In the genomic region with DNA sequence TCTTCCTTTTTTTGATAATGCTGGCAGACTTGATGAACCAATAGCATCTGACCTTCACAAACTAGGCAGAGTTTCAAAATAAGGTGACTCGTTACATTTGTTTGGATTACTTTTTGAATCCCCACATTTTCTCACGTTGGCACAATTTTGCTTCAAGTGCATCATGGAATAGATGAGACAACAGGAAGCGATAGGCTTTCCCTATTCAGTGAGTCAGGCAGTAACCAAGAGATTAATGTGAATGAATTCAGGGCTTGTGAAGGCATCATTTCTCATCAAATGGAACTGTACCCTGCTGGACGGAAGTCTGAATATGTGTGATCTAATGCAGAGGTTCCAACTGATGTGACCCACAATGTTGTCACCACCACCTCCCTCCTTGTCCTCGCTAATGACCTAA, we compare ENCODE assay signal across 18 cellular contexts.
DNase-seq lines count a peak whose midpoint lies in the region; ATAC-seq and TF ChIP-seq lines count a peak whose summit lies in the region.
"Had no signal": no experiment of that assay in that cellular context is flagged by ENCODE, and none has a peak within 500 bp of the region (broad histone marks: within the 10 kb centered on the region; RNA-seq: fewer than 3 reads in every experiment).

No MANE protein-coding gene starts in this region.

- no peak for ATAC-seq in GM21737 (IDR thresholded peaks at IDR 0.05; ENCODE audit: unreplicated experiment)
- ATAC-seq: left colon; pancreas; stimulated activated memory B cell treated with anti-CD40 and anti-IgM and Interleukin-4, amounts not matched to agents 10 μg/mL and 1 μg/mL and 100 μg/mL, for 72 hours had no signal

- POLR2A ChIA-PET in AG04449 (lab: Yijun Ruan, JAX): no interaction called here

- no peak for TF ChIP-seq CTCF in AG04449 (IDR thresholded peaks at IDR 0.05; ENCODE audit: insufficient read depth, low read length, missing control alignments)
- TF ChIP-seq CTCF in fibroblast of pulmonary artery (IDR thresholded peaks at IDR 0.05; ENCODE audit: low read length, missing control alignments): no peak

- CTCF ChIA-PET in AG04449 (lab: Yijun Ruan, JAX): interaction anchor here (1.1 kb wide), 1 partner anchor 14 kb away, joined by 5 read pairs; no protein-coding TSS in a partner anchor

- DNase-seq in AG04449 (ENCODE audit: low read depth, low spot score) (peak; percentile 34), HCEC 1CT (peak; percentile 69), amniotic stem cell (lab: John Stamatoyannopoulos, UW) (peak; percentile 47), fibroblast of pulmonary artery (ENCODE audit: low read depth) (peak; percentile 73), epidermal melanocyte (ENCODE audit: insufficient read length, low spot score) (no peak), NOMO-1 (lab: John Stamatoyannopoulos, UW; ENCODE audit: unreplicated experiment in 2 of 2) (no peak)
- no peak for DNase-seq in stimulated activated CD4-positive, alpha-beta T cell treated with anti-CD3 and anti-CD28 coated beads, Interleukin-15, amount 100 ng/mL, for 24 hours
- DNase-seq: activated CD4-positive, alpha-beta T cell treated with anti-CD3 and anti-CD28 coated beads for 4 hours; activated CD8-positive, alpha-beta memory T cell treated with anti-CD3 and anti-CD28 coated beads, Interleukin-2, amount 50 U/mL, for 48 hours; activated naive CD4-positive, alpha-beta T cell; endodermal cell; left colon; NCI-H1436 treated with DMSO at 0.1 percent for 48 hours; pancreas; SIG-M5 had no signal

- no peak overlapping the region for H3K4me3 ChIP-seq in AG04449 (ENCODE audit: low read depth, low read length)
- H3K4me3 ChIP-seq in fibroblast of pulmonary artery (replicated peaks; ENCODE audit: low read depth, low read length): no peak overlapping the region
- H3K4me3 ChIP-seq: pancreas, skin epidermis had no signal

Comparison
In these comparisons a context has a peak if more than half of its experiments do, and no peak if none do; other contexts are left out.
1. DNase-seq: peak in AG04449 (single experiment), HCEC 1CT (single experiment), amniotic stem cell (single experiment) and fibroblast of pulmonary artery (single experiment); none in stimulated activated CD4-positive, alpha-beta T cell treated with anti-CD3 and anti-CD28 coated beads, Interleukin-15, amount 100 ng/mL, for 24 hours (single experiment), epidermal melanocyte (single experiment) and NOMO-1 (0 of 2).